In the genomic region with DNA sequence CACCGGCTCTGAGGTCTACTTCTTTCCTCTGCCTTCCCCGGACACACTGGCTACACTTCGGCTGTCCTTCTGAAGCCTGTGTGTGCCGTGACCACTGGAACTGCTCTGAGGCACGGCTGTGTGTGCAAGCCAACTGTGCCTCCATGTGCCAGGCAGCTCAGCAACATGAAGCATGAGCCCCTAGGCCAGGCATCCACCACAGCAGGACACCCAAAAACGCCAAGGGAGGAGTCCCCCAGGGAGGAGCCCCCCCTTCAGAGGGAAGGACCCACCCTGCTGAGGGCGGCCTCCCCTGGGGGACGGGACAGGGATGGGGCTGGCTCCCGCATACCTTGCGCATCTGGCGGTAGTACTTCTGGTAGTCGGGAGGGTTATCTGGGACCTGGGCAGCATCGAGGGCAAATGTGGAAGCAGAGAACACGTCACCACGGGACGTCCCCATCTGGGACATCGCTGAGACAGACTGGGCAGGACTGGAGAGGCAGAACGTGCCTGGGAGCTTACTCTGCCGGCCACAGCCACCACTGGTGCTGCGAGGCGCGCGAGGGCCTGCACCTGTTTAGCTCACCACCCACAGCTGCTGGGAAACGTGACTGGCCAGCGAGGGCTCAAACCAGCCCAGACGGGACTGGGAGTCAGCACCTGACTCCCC, we compare ENCODE assay signal across 1 cellular context.
TF ChIP-seq lines count a peak whose summit lies in the region.

No MANE protein-coding gene starts in this region.

TF ChIP-seq in IMR-90, 13 proteins besides CTCF, POLR2A, EP300 and RAD21:
- TF ChIP-seq NFE2L2 (IDR thresholded peaks at IDR 0.05; ENCODE audit: low read depth, low read length) (no peak), BHLHE40 (IDR thresholded peaks at IDR 0.05; ENCODE audit: low read depth, low read length) (no peak), RCOR1 (IDR thresholded peaks at IDR 0.05; ENCODE audit: insufficient replicate concordance, low read length) (no peak), CHD1 (IDR thresholded peaks at IDR 0.05; ENCODE audit: low read depth, low read length) (no peak), SMC3 (IDR thresholded peaks at IDR 0.05; ENCODE audit: low read depth, low read length) (no peak), RFX5 (IDR thresholded peaks at IDR 0.05; ENCODE audit: low read depth, low read length) (no peak)
- TF ChIP-seq, protein P1, sequence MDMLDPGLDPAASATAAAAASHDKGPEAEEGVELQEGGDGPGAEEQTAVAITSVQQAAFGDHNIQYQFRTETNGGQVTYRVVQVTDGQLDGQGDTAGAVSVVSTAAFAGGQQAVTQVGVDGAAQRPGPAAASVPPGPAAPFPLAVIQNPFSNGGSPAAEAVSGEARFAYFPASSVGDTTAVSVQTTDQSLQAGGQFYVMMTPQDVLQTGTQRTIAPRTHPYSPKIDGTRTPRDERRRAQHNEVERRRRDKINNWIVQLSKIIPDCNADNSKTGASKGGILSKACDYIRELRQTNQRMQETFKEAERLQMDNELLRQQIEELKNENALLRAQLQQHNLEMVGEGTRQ (IDR thresholded peaks at IDR 0.05; ENCODE audit: low read depth, low read length), result no peak
